9 cellular contexts compared by ENCODE assay signal in the genomic region with DNA sequence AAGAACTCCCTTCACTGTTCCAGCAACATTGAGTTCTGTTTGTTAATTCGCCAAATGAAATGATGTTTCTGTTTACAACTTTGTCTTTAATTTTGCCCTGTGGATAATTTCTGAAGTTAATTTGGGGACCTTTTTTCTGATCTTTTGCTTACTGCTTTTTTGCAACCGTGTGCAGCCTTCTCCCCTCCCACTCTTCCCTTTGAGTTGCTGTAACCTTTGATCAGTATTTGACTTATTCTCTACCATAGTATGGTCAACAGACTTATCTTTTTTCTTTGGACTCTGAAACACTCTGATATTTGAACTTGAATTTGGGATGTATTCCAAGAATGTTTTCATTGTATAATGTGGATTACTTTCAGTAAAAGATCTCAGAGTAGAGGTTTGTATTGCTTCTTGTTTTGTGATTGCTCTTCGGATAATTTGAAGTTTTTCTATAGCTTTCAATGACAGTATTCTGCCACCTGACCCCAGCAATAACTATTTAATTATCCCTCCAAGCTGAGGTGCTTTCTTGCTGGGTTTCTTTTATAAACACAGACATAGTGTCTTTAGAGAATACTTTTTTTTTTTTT. TPM values are rescaled to one million over a fixed set of nuclear protein-coding genes. Genes with fewer than 3 reads are reported as not detected.
A peak's percentile ranks its signal among the peaks of the same experiment; 100 is the strongest.
DNase-seq lines count a peak whose midpoint lies in the region; ATAC-seq and TF ChIP-seq lines count a peak whose summit lies in the region.
"Had no signal": no experiment of that assay in that cellular context is flagged by ENCODE, and none has a peak within 500 bp of the region (broad histone marks: within the 10 kb centered on the region; RNA-seq: fewer than 3 reads in every experiment).

No MANE protein-coding gene starts in this region.

- no peak overlapping the region for H3K23ac ChIP-seq in H9 (ENCODE audit: insufficient read length, low read depth, low read length)

- no peaks in the 10 kb centered on the region for H4K20me1 ChIP-seq in H9 (ENCODE audit: control insufficient read depth, insufficient read depth, insufficient read length)

- H3K36me3 Mint-ChIP-seq in H9 (ENCODE audit: insufficient read depth in 1 of 3, low read depth in 3 of 3), result peaks cover 17 to 29% (median 28%) of the 10 kb centered on the region in 3 experiments; a peak in 6 of 7 replicates

- no peak overlapping the region for H3K9ac ChIP-seq in H9 (ENCODE audit: extremely low read depth, insufficient read length, low read length)

- ATAC-seq in gastroesophageal sphincter (no peak), HG02642 (IDR thresholded peaks at IDR 0.05; ENCODE audit: poor library complexity, unreplicated experiment) (no peak)

- H3K27me3 ChIP-seq in H9 (ENCODE audit: insufficient read depth, low read length), result no peaks in the 10 kb centered on the region
- no peaks in the 10 kb centered on the region for H3K27me3 ChIP-seq in gastroesophageal sphincter

- H3K56ac ChIP-seq in H9 (ENCODE audit: insufficient read length, low read depth, low read length), result no peak overlapping the region

- no peak overlapping the region for H3K14ac ChIP-seq in H9 (ENCODE audit: insufficient read depth, low read length)

- no peak overlapping the region for H4K8ac ChIP-seq in H9 (replicated peaks; ENCODE audit: insufficient read length, low read depth, low read length)

- H3T11ph ChIP-seq in H9 (ENCODE audit: low read length), result no peak overlapping the region

- no peak for TF ChIP-seq POLR2A in gastroesophageal sphincter (IDR thresholded peaks at IDR 0.05)

- no peak for TF ChIP-seq CTCF in H9 (conservative IDR thresholded peaks at IDR 0.05)
- TF ChIP-seq CTCF in VCaP (conservative IDR thresholded peaks at IDR 0.05), result no peak
- TF ChIP-seq CTCF in gastroesophageal sphincter (IDR thresholded peaks at IDR 0.05), result no peak

- TF ChIP-seq EP300 in gastroesophageal sphincter (IDR thresholded peaks at IDR 0.05), result no peak

- H4K5ac ChIP-seq in H9 (ENCODE audit: insufficient read length, low read depth, low read length), result no peak overlapping the region

- no peak overlapping the region for H3K27ac Mint-ChIP-seq in H9

- no peak overlapping the region for H3K27ac ChIP-seq in H9 (ENCODE audit: insufficient read length, low read depth, low read length)
- peak overlapping the region; percentile 90; the same call in 1 of the 2 replicates for H3K27ac ChIP-seq in VCaP
- H3K27ac ChIP-seq in gastroesophageal sphincter, result peak overlapping the region in 3 of 4 donors; percentile 54 to 70 (median 60)
- no peak overlapping the region for H3K27ac ChIP-seq in skin epidermis

- H2BK12ac ChIP-seq in H9 (ENCODE audit: insufficient read length, low read depth, low read length), result no peak overlapping the region

- H2AK5ac ChIP-seq in H9 (ENCODE audit: insufficient read length, low read length), result no peak overlapping the region

- WGBS in H9 (ENCODE audit: extremely low coverage, insufficient read length, low lambda C conversion rate), result no CpG with 5 or more reads among the region's 3 CpGs
- WGBS in gastroesophageal sphincter (ENCODE audit: low coverage in 1 of 2), 2 donors, result 33 to 45% methylated on average over 2 to 3 of the region's 3 CpGs

- H2BK5ac ChIP-seq in H9 (ENCODE audit: insufficient read length, low read length), result no peak overlapping the region

- no peak overlapping the region for H2BK120ac ChIP-seq in H9 (ENCODE audit: low read depth, low read length, poor library complexity, severe bottlenecking)

- peaks cover 3% of the 10 kb centered on the region; the same call in 1 of the 2 replicates for H3K79me2 ChIP-seq in H9 (ENCODE audit: insufficient read depth, low read length)

- H3K4me1 Mint-ChIP-seq in H9, result peaks cover 12 to 15% of the 10 kb centered on the region in 2 experiments

- H2AFZ ChIP-seq in H9 (ENCODE audit: low read length), result no peak overlapping the region

- H3K18ac ChIP-seq in H9 (ENCODE audit: insufficient read length, low read depth, low read length), result no peak overlapping the region

- H3K23me2 ChIP-seq in H9 (ENCODE audit: insufficient read length, low read depth, low read length, poor library complexity, severe bottlenecking), result peaks cover 3% of the 10 kb centered on the region

- peak overlapping the region; percentile 92 to 98 for H3K4me3 ChIP-seq in gastroesophageal sphincter
- H3K4me3 ChIP-seq in skin epidermis, result peak overlapping the region in 4 of 7 experiments; percentile 80 to 96 (median 89)

- peak overlapping the region; percentile 96 to 98 for H3K4me3 Mint-ChIP-seq in H9

- no peak overlapping the region for H2BK20ac ChIP-seq in H9 (ENCODE audit: low read depth, low read length, poor library complexity, severe bottlenecking)

- no peaks in the 10 kb centered on the region for H3K4me1 ChIP-seq in H9 (ENCODE audit: insufficient read depth, low read length)
- peaks cover 9 to 37% (median 12%) of the 10 kb centered on the region in 3 donors for H3K4me1 ChIP-seq in gastroesophageal sphincter

- DNase-seq in H9 (no peak), foreskin melanocyte (no peak), SHP77 treated with DMSO at 0.1 percent for 48 hours (lab: John Stamatoyannopoulos, UW) (no peak)
- no peak for DNase-seq in stimulated activated CD4-positive, alpha-beta T cell treated with anti-CD3 and anti-CD28 coated beads, Interleukin-15, amount 100 ng/mL, for 24 hours
- DNase-seq: stimulated activated CD4-positive, alpha-beta T cell treated with anti-CD3 and anti-CD28 coated beads, Interleukin-2, amount 100 ng/mL, for 24 hours had no signal

- H3K27me3 Mint-ChIP-seq in H9 (ENCODE audit: low read depth), result no peaks in the 10 kb centered on the region

- no peaks in the 10 kb centered on the region for H3K9me3 ChIP-seq in H9 (ENCODE audit: control insufficient read depth, low read depth, low read length)
- H3K9me3 ChIP-seq in gastroesophageal sphincter, result no peaks in the 10 kb centered on the region

- H2BK15ac ChIP-seq in H9 (ENCODE audit: low read depth, low read length), result no peak overlapping the region

- peaks cover 0 to 29% of the 10 kb centered on the region in 2 donors for H3K36me3 ChIP-seq in gastroesophageal sphincter

- no peak overlapping the region for H4K91ac ChIP-seq in H9 (ENCODE audit: insufficient read length, low read depth, low read length)

- H3K9me3 Mint-ChIP-seq in H9, result no peaks in the 10 kb centered on the region

- peaks cover 6% of the 10 kb centered on the region for H3K79me1 ChIP-seq in H9 (ENCODE audit: insufficient read depth, low read depth, low read length, poor library complexity, severe bottlenecking)

- no peak overlapping the region for H3K4ac ChIP-seq in H9 (ENCODE audit: low read depth, low read length)

- H3K4me2 ChIP-seq in H9 (ENCODE audit: insufficient read depth, insufficient read length, low read length), result peak overlapping the region; percentile 85

RNA-seq across cellular contexts. Expression of gene CRLS1, which starts 1.7 kb away (rescaled TPM):
- total RNA-seq in H9 (2021) (39.5 and 41.2 TPM in 2 replicates), gastroesophageal sphincter (10 to 100 TPM; 28.0 to 56.5 (median 42.7) TPM)

RNA-seq across cellular contexts. Expression of gene LRRN4, which starts 46.2 kb away (rescaled TPM):
- total RNA-seq in H9 (2021) (0.22 and 0.42 TPM in 2 replicates), gastroesophageal sphincter (not detected)

RNA-seq across cellular contexts. Expression of gene MCM8, which starts 57.2 kb away (rescaled TPM):
- total RNA-seq in H9 (2021) (32.2 and 33.3 TPM in 2 replicates), gastroesophageal sphincter (1 to 10 TPM; 4.6 to 7.4 (median 6.0) TPM)

RNA-seq across cellular contexts. Expression of gene TRMT6, which starts 57.3 kb away (rescaled TPM):
- total RNA-seq in H9 (2021) (34.4 and 37.8 TPM in 2 replicates), gastroesophageal sphincter (10 to 100 TPM in 3 of 4 donors, 1 to 10 TPM in 1; 9.5 to 13.6 (median 12.5) TPM)

Comparison
In these comparisons a context has a peak if more than half of its experiments do, and no peak if none do; other contexts are left out.
1. H3K27ac ChIP-seq: peak in VCaP (single experiment) and gastroesophageal sphincter (3 of 4); none in H9 (single experiment) and skin epidermis (0 of 21).